ENCODE assay signal across 7 cellular contexts in the genomic region with DNA sequence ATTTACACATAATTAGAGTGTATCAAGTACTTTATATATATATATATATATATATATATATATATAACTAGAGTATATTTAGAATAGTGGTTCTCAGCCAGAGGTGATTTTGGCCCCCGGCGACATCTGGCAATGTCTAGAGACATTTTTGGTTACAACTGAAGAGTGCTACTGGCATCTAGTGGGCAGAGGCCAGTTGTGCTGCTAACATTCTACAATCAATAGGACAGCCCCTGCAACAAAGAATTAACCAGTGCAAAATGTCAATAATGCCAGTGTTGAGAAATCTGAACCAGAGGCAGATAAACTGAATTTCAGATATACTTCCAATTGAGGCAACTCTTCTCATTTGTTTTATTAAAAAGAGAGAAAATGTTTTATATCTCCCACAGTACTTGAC. TPM values are rescaled to one million over a fixed set of nuclear protein-coding genes. Genes with fewer than 3 reads are reported as not detected.
DNase-seq lines count a peak whose midpoint lies in the region; ATAC-seq and TF ChIP-seq lines count a peak whose summit lies in the region.

No MANE protein-coding gene starts in this region.

- H3K4me1 ChIP-seq in heart right ventricle: peaks cover 0 to 32% (median 20%) of the 10 kb centered on the region in 9 donors
- peaks cover 0 to 36% (median 10%) of the 10 kb centered on the region in 4 donors for H3K4me1 ChIP-seq in tibial artery

- H3K27ac ChIP-seq in heart right ventricle: peak overlapping the region in 1 of 10 donors; percentile 10
- no peak overlapping the region for H3K27ac ChIP-seq in tibial artery

- intact Hi-C loops in heart right ventricle (cut with DNase I) (loop anchor here in 5 of 10 donors (5.0 to 10.0 kb wide), 3 partner anchors 215 to 220 kb away; no protein-coding TSS in a partner anchor), tibial artery (cut with DNase I; ENCODE audit: low total_unique reads) (loop anchor here (5.0 kb wide), 1 partner anchor 1370 kb away; no protein-coding TSS in a partner anchor)

- H3K27me3 ChIP-seq in heart right ventricle (no peaks in the 10 kb centered on the region), tibial artery (no peaks in the 10 kb centered on the region)

- POLR2A ChIA-PET in activated CD4-positive, alpha-beta T cell treated with anti-CD3 and anti-CD28 coated beads, Interleukin-2, amount 10 ng/mL, durations not matched to agents 7 days and 5 days (lab: Charles Lee): no interaction called here

- TF ChIP-seq CTCF in heart right ventricle (IDR thresholded peaks at IDR 0.05) (peak in 8 of 9 donors; percentile 7 to 66 (median 53)), tibial artery (IDR thresholded peaks at IDR 0.05) (peak; percentile 25 to 26)

- H3K27ac Mint-ChIP-seq in activated CD4-positive, alpha-beta T cell treated with anti-CD3 and anti-CD28 coated beads, Interleukin-2, amount 10 ng/mL, durations not matched to agents 7 days and 5 days: no peak overlapping the region

- H3K9me3 ChIP-seq in heart right ventricle: no peaks in the 10 kb centered on the region
- no peaks in the 10 kb centered on the region for H3K9me3 ChIP-seq in tibial artery

- peak; percentile 37 for DNase-seq in EH (ENCODE audit: low read depth)
- peak; percentile 53 for DNase-seq in activated CD4-positive, alpha-beta T cell treated with anti-CD3 and anti-CD28 coated beads, Interleukin-2, amount 10 ng/mL, durations not matched to agents 7 days and 5 days
- peak; percentile 27 to 29 for DNase-seq in heart right ventricle
- peak in 1 of 2 donors; percentile 24 for DNase-seq in tibial artery
- DNase-seq in NCI-H2081 treated with DMSO at 0.1 percent for 48 hours (lab: John Stamatoyannopoulos, UW): no peak

- H3K36me3 ChIP-seq in heart right ventricle: peaks cover 0 to 94% (median 7%) of the 10 kb centered on the region in 9 donors
- peaks cover 26 to 60% (median 28%) of the 10 kb centered on the region in 3 donors for H3K36me3 ChIP-seq in tibial artery

- H3K27me3 Mint-ChIP-seq in activated CD4-positive, alpha-beta T cell treated with anti-CD3 and anti-CD28 coated beads, Interleukin-2, amount 10 ng/mL, durations not matched to agents 7 days and 5 days: no peaks in the 10 kb centered on the region

- H3K4me3 Mint-ChIP-seq in activated CD4-positive, alpha-beta T cell treated with anti-CD3 and anti-CD28 coated beads, Interleukin-2, amount 10 ng/mL, durations not matched to agents 7 days and 5 days: no peak overlapping the region

- WGBS in heart right ventricle, 2 donors: 20 to 22% methylated on average over 2 of the region's 2 CpGs

- H3K4me3 ChIP-seq in heart right ventricle (no peak overlapping the region), tibial artery (no peak overlapping the region)

- peaks cover 69% of the 10 kb centered on the region for H3K36me3 Mint-ChIP-seq in activated CD4-positive, alpha-beta T cell treated with anti-CD3 and anti-CD28 coated beads, Interleukin-2, amount 10 ng/mL, durations not matched to agents 7 days and 5 days (ENCODE audit: low read depth)

- no peaks in the 10 kb centered on the region for H3K9me3 Mint-ChIP-seq in activated CD4-positive, alpha-beta T cell treated with anti-CD3 and anti-CD28 coated beads, Interleukin-2, amount 10 ng/mL, durations not matched to agents 7 days and 5 days

- H3K4me1 Mint-ChIP-seq in activated CD4-positive, alpha-beta T cell treated with anti-CD3 and anti-CD28 coated beads, Interleukin-2, amount 10 ng/mL, durations not matched to agents 7 days and 5 days: peaks cover 29% of the 10 kb centered on the region

- CTCF ChIA-PET in activated CD4-positive, alpha-beta T cell treated with anti-CD3 and anti-CD28 coated beads, Interleukin-2, amount 10 ng/mL, durations not matched to agents 7 days and 5 days (lab: Charles Lee): interaction anchor here (0.7 kb wide), 1 partner anchor 16 kb away, joined by 3 read pairs; no protein-coding TSS in a partner anchor

- ATAC-seq in GM19351 (IDR thresholded peaks at IDR 0.05; ENCODE audit: unreplicated experiment) (peak; percentile 83), HG03565 (IDR thresholded peaks at IDR 0.05; ENCODE audit: unreplicated experiment) (peak; percentile 61), heart right ventricle (peak; percentile 68 to 86 (median 80))

RNA-seq across cellular contexts. Expression of a gene that starts 8.9 kb away (rescaled TPM):
- 10 to 100 TPM; 35.3 to 46.9 TPM for total RNA-seq in activated CD4-positive, alpha-beta T cell treated with anti-CD3 and anti-CD28 coated beads, Interleukin-2, amount 10 ng/mL, durations not matched to agents 7 days and 5 days
- total RNA-seq in heart right ventricle: 10 to 100 TPM; 14.8 to 28.3 (median 23.6) TPM
- polyA plus RNA-seq in heart right ventricle: 1 to 10 TPM; 4.3 to 4.4 TPM
